ENCODE assay signal across 39 cellular contexts in genomic region chr6:54252496-54252895, GRCh38. TPM values are rescaled to one million over a fixed set of nuclear protein-coding genes. Genes with fewer than 3 reads are reported as not detected.
"Had no signal": no experiment of that assay in that cellular context is flagged by ENCODE, and none has a peak within 500 bp of the region (broad histone marks: within the 10 kb centered on the region; RNA-seq: fewer than 3 reads in every experiment).

No MANE protein-coding gene starts in this region.

- H3K27me3 ChIP-seq: ascending aorta, cardiac muscle cell, MG63, SJCRH30 had no signal

- DNase-seq: activated B cell treated with CpG ODN at 0.5 μM for 24 hours; activated CD4-positive, alpha-beta memory T cell treated with anti-CD3 and anti-CD28 coated beads for 36 hours; activated CD4-positive, alpha-beta T cell treated with anti-CD3 and anti-CD28 coated beads for 4 hours; activated CD4-positive, alpha-beta T cell treated with anti-CD3 and anti-CD28 coated beads, Interleukin-2, amount 50 U/mL, for 1 hour; activated CD4-positive, CD25-positive, alpha-beta regulatory T cell treated with anti-CD3 and anti-CD28 coated beads, Interleukin-2, amount 50 U/mL, for 72 hours; activated CD8-positive, alpha-beta memory T cell treated with anti-CD3 and anti-CD28 coated beads, Interleukin-2, amount 50 U/mL, for 4 hours; activated effector memory CD4-positive, alpha-beta T cell treated with anti-CD3 and anti-CD28 coated beads, Interleukin-2, amount 50 U/mL, for 16 hours; activated naive CD4-positive, alpha-beta T cell; activated naive CD8-positive, alpha-beta T cell treated with anti-CD3 and anti-CD28 coated beads, Interleukin-2, amount 10 ng/mL, durations not matched to agents 7 days and 5 days; activated T-cell treated with anti-CD3 and anti-CD28 coated beads for 4 hours; activated T-cell treated with anti-CD3 and anti-CD28 coated beads, Interleukin-2, amount 50 U/mL, for 48 hours; amygdala; Karpas-422; KBM-7; MG63; NCI-H1105; NCI-H1417 treated with DMSO at 0.1 percent for 48 hours; NCI-H187 treated with DMSO at 0.1 percent for 48 hours; NCI-H2081; NCI-H345; NCI-H524 treated with DMSO at 0.1 percent for 48 hours; NCI-H748 treated with DMSO at 0.1 percent for 48 hours; NK-92 treated with Interleukin-12 subunit alpha and Interleukin-12 subunit beta, amount 100 ng/mL, for 24 hours; OCI-M1; SHP77; SJCRH30; T-helper 1 cell; T-helper 2 cell; T-helper 9 cell had no signal

- H3K36me3 ChIP-seq: ascending aorta, cardiac muscle cell, MG63, SJCRH30 had no signal

- H3K4me3 ChIP-seq: ascending aorta, cardiac muscle cell, MG63, SJCRH30, SK-N-MC had no signal

- ATAC-seq: activated T-helper 17 cell treated with anti-CD3 and anti-CD28 coated beads, Interleukin-2, amount 50 U/mL, for 72 hours had no signal

- H3K27ac ChIP-seq: ascending aorta, cardiac muscle cell, SJCRH30, SK-N-MC, VCaP had no signal

- H3K9me3 ChIP-seq: ascending aorta, MG63, SJCRH30 had no signal

RNA-seq across cellular contexts. Expression of gene TINAG, which starts 55.7 kb away (rescaled TPM):
- total RNA-seq: activated B cell treated with CpG ODN at 0.5 μM for 24 hours; activated CD4-positive, alpha-beta memory T cell treated with anti-CD3 and anti-CD28 coated beads for 36 hours; activated naive CD8-positive, alpha-beta T cell treated with anti-CD3 and anti-CD28 coated beads, Interleukin-2, amount 10 ng/mL, durations not matched to agents 7 days and 5 days; activated T-helper 17 cell treated with anti-CD3 and anti-CD28 coated beads, Interleukin-2, amount 50 U/mL, for 72 hours; ascending aorta; cardiac muscle cell; chondrocyte; NCI-H460; RPMI7951; SJCRH30 had no signal
- polyA plus RNA-seq: adipose tissue, cardiac muscle cell, IgD-negative memory B cell had no signal
